Comparison of ENCODE assay signal across 8 cellular contexts in genomic region chr16:69482410-69482951, GRCh38. TPM values are rescaled to one million over a fixed set of nuclear protein-coding genes. Genes with fewer than 3 reads are reported as not detected.
DNase-seq lines count a peak whose midpoint lies in the region; FAIRE-seq and TF ChIP-seq lines count a peak whose summit lies in the region.

No MANE protein-coding gene starts in this region.

- TF ChIP-seq CTCF in kidney (IDR thresholded peaks at IDR 0.05; ENCODE audit: borderline replicate concordance, extremely low read depth, insufficient read depth) (no peak), GM13977 (IDR thresholded peaks at IDR 0.05; ENCODE audit: extremely low read depth, insufficient read depth, missing control alignments) (no peak)

- no peaks in the 10 kb centered on the region for H3K36me3 ChIP-seq in kidney (ENCODE audit: control insufficient read depth in 1 of 2, insufficient read depth in 2 of 2, low read length in 2 of 2)

- H3K4me1 ChIP-seq in kidney (ENCODE audit: control insufficient read depth in 1 of 2, insufficient read depth in 1 of 2, low read depth in 1 of 2, low read length in 2 of 2) = peaks cover 0 to 6% of the 10 kb centered on the region in 2 donors

- DNase-seq in HS-27A (ENCODE audit: low read depth) (peak; percentile 69), kidney (peak; percentile 87), GM13977 (ENCODE audit: low spot score) (no peak), T-helper 9 cell (no peak), amniotic stem cell (lab: John Stamatoyannopoulos, UW) (no peak)
- no peak for DNase-seq in activated CD8-positive, alpha-beta memory T cell treated with anti-CD3 and anti-CD28 coated beads, Interleukin-2, amount 50 U/mL, for 48 hours

- H3K4me3 ChIP-seq in kidney (ENCODE audit: low read length in 2 of 2) = no peak overlapping the region

- intact Hi-C loops in kidney (cut with DNase I) = no loop called here

- H3K27ac ChIP-seq in angular gyrus (ENCODE audit: low read depth, low read length) (peak overlapping the region; percentile 76), kidney (ENCODE audit: low read depth in 2 of 2, low read length in 2 of 2) (peak overlapping the region; percentile 59 to 80), temporal lobe (ENCODE audit: low read depth, low read length) (peak overlapping the region; percentile 64)

- no peaks in the 10 kb centered on the region for H3K9me3 ChIP-seq in kidney (ENCODE audit: control insufficient read depth in 1 of 2, low read length in 2 of 2)

- H3K9ac ChIP-seq in kidney (ENCODE audit: low read length in 2 of 2) = peak overlapping the region in 1 of 2 donors; percentile 43

- in situ Hi-C loops in GM13977 (cut with MboI; ENCODE audit: low pct_unique_long_range_greater_than_20kb, low sequenced_read_pairs, unreplicated experiment) = no loop called here

- FAIRE-seq in kidney (lab: Jason Lieb, UNC) = no peak

RNA-seq across cellular contexts. Expression of gene CYB5B, which starts 58.1 kb away (rescaled TPM):
- total RNA-seq in kidney (111 TPM), temporal lobe (31.0 TPM)
- polyA plus RNA-seq in kidney (ENCODE audit: insufficient read depth, low read depth, low replicate concordance) = 89.0 TPM

Comparison
In these comparisons a context has a peak if more than half of its experiments do, and no peak if none do; other contexts are left out.
1. DNase-seq: peak in HS-27A (single experiment) and kidney (single experiment); none in GM13977 (single experiment), activated CD8-positive, alpha-beta memory T cell treated with anti-CD3 and anti-CD28 coated beads, Interleukin-2, amount 50 U/mL, for 48 hours (single experiment), T-helper 9 cell (single experiment) and amniotic stem cell (single experiment).
2. Peak in every context shown above with its lines, with median percentiles within 50 percentile points of each other: H3K27ac ChIP-seq.